ENCODE assay signal across 7 cellular contexts in the genomic region with DNA sequence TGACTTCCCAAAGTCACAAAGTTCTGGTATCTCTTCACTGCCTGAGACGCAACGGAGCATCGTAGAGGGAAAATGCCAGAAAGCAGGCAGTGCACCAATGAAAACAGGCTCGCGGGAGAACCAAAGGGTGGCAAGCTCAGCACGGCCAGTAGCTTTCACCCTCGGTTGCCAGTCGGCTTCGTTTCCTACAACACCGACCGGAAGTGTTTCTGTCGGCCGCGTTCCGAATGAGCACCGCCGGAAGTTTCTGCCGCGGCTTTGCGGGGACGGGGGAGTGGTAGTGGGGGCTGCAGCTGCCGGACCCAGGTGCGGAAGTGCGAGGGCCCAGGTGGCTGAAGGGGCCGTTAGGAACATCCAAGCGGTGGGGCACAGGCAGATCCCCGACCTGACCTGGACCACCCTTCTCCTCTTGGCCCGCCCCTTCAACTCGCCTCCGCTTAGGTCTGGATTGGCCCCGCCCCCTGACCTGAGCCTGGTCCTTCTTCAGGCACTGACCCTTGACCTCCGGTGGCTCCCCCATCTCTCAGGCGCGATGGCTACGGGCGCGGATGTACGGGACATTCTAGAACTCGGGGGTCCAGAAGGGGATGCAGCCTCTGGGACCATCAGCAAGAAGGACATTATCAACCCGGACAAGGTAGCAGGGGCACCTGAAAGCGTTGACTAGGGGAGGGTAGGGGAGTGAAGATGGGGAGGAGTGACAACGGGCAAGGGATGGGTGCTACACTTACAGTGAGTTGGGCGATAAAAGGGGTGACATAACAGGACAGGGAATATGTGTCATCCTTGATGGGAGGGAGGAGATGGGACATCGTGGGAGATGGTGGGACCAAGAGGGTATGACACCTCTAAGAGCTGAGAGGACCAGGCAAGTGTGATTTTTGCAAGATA. TPM values are rescaled to one million over a fixed set of nuclear protein-coding genes. Genes with fewer than 3 reads are reported as not detected.
DNase-seq lines count a peak whose midpoint lies in the region; ATAC-seq, FAIRE-seq and TF ChIP-seq lines count a peak whose summit lies in the region.

Gene DMAP1, plus strand, starts transcription at position 250 of the 891 bp plus-strand sequence. Its CDS starts 283 bp downstream, at position 533.

- no peak for FAIRE-seq in bronchial epithelial cell (lab: Jason Lieb, UNC)

- peaks cover 5% of the 10 kb centered on the region for H3K4me1 ChIP-seq in smooth muscle cell (ENCODE audit: low read depth)

- H3K4me2 ChIP-seq in smooth muscle cell = peak within 1 kb of the TSS; percentile 93

- H3K9me3 ChIP-seq in smooth muscle cell (replicated peaks; ENCODE audit: low read depth) = no peaks in the 10 kb centered on the region

- 3% methylated on average over 43 of the region's 44 CpGs for WGBS in smooth muscle cell (ENCODE audit: low lambda C conversion rate)

- H3K27ac ChIP-seq in smooth muscle cell (ENCODE audit: low read depth) = no peak within 1 kb of the TSS

- DNase-seq in NCI-H2196 treated with DMSO at 0.1 percent for 48 hours (lab: John Stamatoyannopoulos, UW; ENCODE audit: unreplicated experiment) (peak; percentile 74), bronchial epithelial cell (ENCODE audit: low read depth) (peak; percentile 51), iPS-NIHi7 (ENCODE audit: extremely low spot score) (peak; percentile 88), smooth muscle cell (lab: John Stamatoyannopoulos, UW; ENCODE audit: unreplicated experiment) (peak; percentile 30)

- H3K4me3 ChIP-seq in WI38 (ENCODE audit: low read depth, low read length) (peak within 1 kb of the TSS; percentile 88), bronchial epithelial cell (ENCODE audit: low read depth, low read length) (peak within 1 kb of the TSS; percentile 96), smooth muscle cell (peak within 1 kb of the TSS; percentile 85)

- H3K79me2 ChIP-seq in smooth muscle cell (ENCODE audit: low read depth) = no peaks in the 10 kb centered on the region

- H3K27me3 ChIP-seq in bronchial epithelial cell (ENCODE audit: control insufficient read depth, insufficient read depth, low read length) = no peaks in the 10 kb centered on the region
- no peaks in the 10 kb centered on the region for H3K27me3 ChIP-seq in smooth muscle cell (ENCODE audit: low read depth)

- peak within 1 kb of the TSS; percentile 91 for H2AFZ ChIP-seq in smooth muscle cell (ENCODE audit: low read depth)

- H4K20me1 ChIP-seq in smooth muscle cell (ENCODE audit: low read depth) = peaks cover 3% of the 10 kb centered on the region

- TF ChIP-seq CTCF in WI38 (IDR thresholded peaks at IDR 0.05; ENCODE audit: low read depth, low read length) (no peak), bronchial epithelial cell (IDR thresholded peaks at IDR 0.05; ENCODE audit: insufficient read depth, low read length, severe bottlenecking) (peak; percentile 24), smooth muscle cell (IDR thresholded peaks at IDR 0.05; ENCODE audit: borderline replicate concordance, insufficient read depth, poor library complexity, severe bottlenecking) (no peak)

- peak; percentile 52 for ATAC-seq in GM18520 (IDR thresholded peaks at IDR 0.05; ENCODE audit: unreplicated experiment)
- peak; percentile 55 for ATAC-seq in HG03095 (IDR thresholded peaks at IDR 0.05; ENCODE audit: unreplicated experiment)

- peaks cover 6% of the 10 kb centered on the region for H3K36me3 ChIP-seq in bronchial epithelial cell (ENCODE audit: control insufficient read depth, insufficient read depth, low read length)
- H3K36me3 ChIP-seq in smooth muscle cell (ENCODE audit: low read depth) = no peaks in the 10 kb centered on the region

- H3K9ac ChIP-seq in smooth muscle cell (ENCODE audit: low read depth) = peak within 1 kb of the TSS; percentile 70

- H3F3A ChIP-seq in smooth muscle cell (ENCODE audit: low read depth) = no peaks in the 10 kb centered on the region

RNA-seq across cellular contexts. Expression of gene DMAP1, which starts in this region (rescaled TPM):
- total RNA-seq in bronchial epithelial cell = 17.9 and 21.9 TPM in 2 replicates
- 17.9 and 22.7 TPM in 2 replicates for total RNA-seq in smooth muscle cell
- polyA plus RNA-seq in smooth muscle cell = 34.8 and 45.0 TPM in 2 replicates

Comparison
In these comparisons a context has a peak if more than half of its experiments do, and no peak if none do; other contexts are left out.
1. DNase-seq: peak in every context shown above with its lines; median percentile 88 in iPS-NIHi7; 74 in NCI-H2196 treated with DMSO at 0.1 percent for 48 hours; 51 in bronchial epithelial cell; 30 in smooth muscle cell.